1 cellular context compared by ENCODE assay signal in genomic region chr17:59829217-59830006, GRCh38.
TF ChIP-seq lines count a peak whose summit lies in the region.

No MANE protein-coding gene starts in this region.

TF ChIP-seq in HepG2, 621 proteins besides CTCF, POLR2A, EP300 and RAD21 (continued from another document and continues in another):
- TF ChIP-seq, protein P1, sequence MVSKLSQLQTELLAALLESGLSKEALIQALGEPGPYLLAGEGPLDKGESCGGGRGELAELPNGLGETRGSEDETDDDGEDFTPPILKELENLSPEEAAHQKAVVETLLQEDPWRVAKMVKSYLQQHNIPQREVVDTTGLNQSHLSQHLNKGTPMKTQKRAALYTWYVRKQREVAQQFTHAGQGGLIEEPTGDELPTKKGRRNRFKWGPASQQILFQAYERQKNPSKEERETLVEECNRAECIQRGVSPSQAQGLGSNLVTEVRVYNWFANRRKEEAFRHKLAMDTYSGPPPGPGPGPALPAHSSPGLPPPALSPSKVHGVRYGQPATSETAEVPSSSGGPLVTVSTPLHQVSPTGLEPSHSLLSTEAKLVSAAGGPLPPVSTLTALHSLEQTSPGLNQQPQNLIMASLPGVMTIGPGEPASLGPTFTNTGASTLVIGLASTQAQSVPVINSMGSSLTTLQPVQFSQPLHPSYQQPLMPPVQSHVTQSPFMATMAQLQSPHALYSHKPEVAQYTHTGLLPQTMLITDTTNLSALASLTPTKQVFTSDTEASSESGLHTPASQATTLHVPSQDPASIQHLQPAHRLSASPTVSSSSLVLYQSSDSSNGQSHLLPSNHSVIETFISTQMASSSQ (IDR thresholded peaks at IDR 0.05; ENCODE audit: low read depth): no peak
- TF ChIP-seq, protein P1 (CRISPR knock-in tag; IDR thresholded peaks at IDR 0.05; ENCODE audit: borderline replicate concordance): no peak
- TF ChIP-seq ZNF776 (CRISPR knock-in tag; IDR thresholded peaks at IDR 0.05) (no peak), E2F2 (CRISPR knock-in tag; IDR thresholded peaks at IDR 0.05; ENCODE audit: borderline replicate concordance) (no peak), MIXL1 (CRISPR knock-in tag; IDR thresholded peaks at IDR 0.05) (peak; percentile 78), IKZF4 (CRISPR knock-in tag; IDR thresholded peaks at IDR 0.05; ENCODE audit: borderline replicate concordance, low read depth, not compliant biosample characterization) (no peak), ZSCAN25 (CRISPR knock-in tag; IDR thresholded peaks at IDR 0.05) (no peak), PLSCR1 (CRISPR knock-in tag; IDR thresholded peaks at IDR 0.05; ENCODE audit: borderline replicate concordance) (no peak), SIX4 (CRISPR knock-in tag; IDR thresholded peaks at IDR 0.05) (no peak), RFX1 (IDR thresholded peaks at IDR 0.05) (peak; percentile 47; the same call in 1 of the 2 replicates), CREB3 (CRISPR knock-in tag; IDR thresholded peaks at IDR 0.05) (no peak), JARID2 (CRISPR knock-in tag; IDR thresholded peaks at IDR 0.05; ENCODE audit: insufficient replicate concordance) (no peak), GABPB1 (CRISPR knock-in tag; IDR thresholded peaks at IDR 0.05) (no peak), TERF1 (CRISPR knock-in tag; IDR thresholded peaks at IDR 0.05) (no peak), NONO (IDR thresholded peaks at IDR 0.05) (no peak), NONO (CRISPR knock-in tag; conservative IDR thresholded peaks at IDR 0.05) (no peak), SOX13 (IDR thresholded peaks at IDR 0.05) (no peak), SOX13 (CRISPR knock-in tag; conservative IDR thresholded peaks at IDR 0.05 in 1 of 2, IDR thresholded peaks at IDR 0.05 in 1 of 2) (peak in 1 of 2 experiments; percentile 13; a peak in 1 of 4 replicates), MAF1 (CRISPR knock-in tag; IDR thresholded peaks at IDR 0.05; ENCODE audit: borderline replicate concordance) (no peak), AGO1 (IDR thresholded peaks at IDR 0.05; ENCODE audit: low read depth, low read length, poor library complexity, severe bottlenecking) (no peak), AGO2 (optimal IDR thresholded peaks at IDR 0.05; ENCODE audit: low read depth, low read length) (no peak), CEBPG (CRISPR knock-in tag; IDR thresholded peaks at IDR 0.05) (peak; percentile 26; the same call in 1 of the 2 replicates), ZNF777 (CRISPR knock-in tag; IDR thresholded peaks at IDR 0.05) (no peak), ZKSCAN1 (IDR thresholded peaks at IDR 0.05; ENCODE audit: low read length) (no peak), CCAR2 (optimal IDR thresholded peaks at IDR 0.05; ENCODE audit: low read depth, low read length) (no peak), RORA (CRISPR knock-in tag; IDR thresholded peaks at IDR 0.05) (no peak)
- TF ChIP-seq, protein P2, sequence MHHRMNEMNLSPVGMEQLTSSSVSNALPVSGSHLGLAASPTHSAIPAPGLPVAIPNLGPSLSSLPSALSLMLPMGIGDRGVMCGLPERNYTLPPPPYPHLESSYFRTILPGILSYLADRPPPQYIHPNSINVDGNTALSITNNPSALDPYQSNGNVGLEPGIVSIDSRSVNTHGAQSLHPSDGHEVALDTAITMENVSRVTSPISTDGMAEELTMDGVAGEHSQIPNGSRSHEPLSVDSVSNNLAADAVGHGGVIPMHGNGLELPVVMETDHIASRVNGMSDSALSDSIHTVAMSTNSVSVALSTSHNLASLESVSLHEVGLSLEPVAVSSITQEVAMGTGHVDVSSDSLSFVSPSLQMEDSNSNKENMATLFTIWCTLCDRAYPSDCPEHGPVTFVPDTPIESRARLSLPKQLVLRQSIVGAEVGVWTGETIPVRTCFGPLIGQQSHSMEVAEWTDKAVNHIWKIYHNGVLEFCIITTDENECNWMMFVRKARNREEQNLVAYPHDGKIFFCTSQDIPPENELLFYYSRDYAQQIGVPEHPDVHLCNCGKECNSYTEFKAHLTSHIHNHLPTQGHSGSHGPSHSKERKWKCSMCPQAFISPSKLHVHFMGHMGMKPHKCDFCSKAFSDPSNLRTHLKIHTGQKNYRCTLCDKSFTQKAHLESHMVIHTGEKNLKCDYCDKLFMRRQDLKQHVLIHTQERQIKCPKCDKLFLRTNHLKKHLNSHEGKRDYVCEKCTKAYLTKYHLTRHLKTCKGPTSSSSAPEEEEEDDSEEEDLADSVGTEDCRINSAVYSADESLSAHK (CRISPR knock-in tag; IDR thresholded peaks at IDR 0.05; ENCODE audit: borderline replicate concordance): no peak
- TF ChIP-seq, protein P3, sequence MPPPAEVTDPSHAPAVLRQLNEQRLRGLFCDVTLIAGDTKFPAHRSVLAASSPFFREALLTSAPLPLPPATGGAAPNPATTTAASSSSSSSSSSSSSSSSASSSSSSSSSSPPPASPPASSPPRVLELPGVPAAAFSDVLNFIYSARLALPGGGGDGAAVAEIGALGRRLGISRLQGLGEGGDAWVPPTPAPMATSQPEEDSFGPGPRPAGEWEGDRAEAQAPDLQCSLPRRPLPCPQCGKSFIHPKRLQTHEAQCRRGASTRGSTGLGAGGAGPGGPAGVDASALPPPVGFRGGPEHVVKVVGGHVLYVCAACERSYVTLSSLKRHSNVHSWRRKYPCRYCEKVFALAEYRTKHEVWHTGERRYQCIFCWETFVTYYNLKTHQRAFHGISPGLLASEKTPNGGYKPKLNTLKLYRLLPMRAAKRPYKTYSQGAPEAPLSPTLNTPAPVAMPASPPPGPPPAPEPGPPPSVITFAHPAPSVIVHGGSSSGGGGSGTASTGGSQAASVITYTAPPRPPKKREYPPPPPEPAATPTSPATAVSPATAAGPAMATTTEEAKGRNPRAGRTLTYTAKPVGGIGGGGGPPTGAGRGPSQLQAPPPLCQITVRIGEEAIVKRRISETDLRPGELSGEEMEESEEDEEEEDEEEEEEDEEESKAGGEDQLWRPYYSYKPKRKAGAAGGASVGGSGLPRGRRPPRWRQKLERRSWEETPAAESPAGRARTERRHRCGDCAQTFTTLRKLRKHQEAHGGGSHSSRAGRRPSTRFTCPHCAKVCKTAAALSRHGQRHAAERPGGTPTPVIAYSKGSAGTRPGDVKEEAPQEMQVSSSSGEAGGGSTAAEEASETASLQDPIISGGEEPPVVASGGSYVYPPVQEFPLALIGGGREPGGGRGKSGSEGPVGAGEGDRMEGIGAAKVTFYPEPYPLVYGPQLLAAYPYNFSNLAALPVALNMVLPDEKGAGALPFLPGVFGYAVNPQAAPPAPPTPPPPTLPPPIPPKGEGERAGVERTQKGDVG (CRISPR knock-in tag; IDR thresholded peaks at IDR 0.05; ENCODE audit: borderline replicate concordance): no peak
- TF ChIP-seq, protein P4, sequence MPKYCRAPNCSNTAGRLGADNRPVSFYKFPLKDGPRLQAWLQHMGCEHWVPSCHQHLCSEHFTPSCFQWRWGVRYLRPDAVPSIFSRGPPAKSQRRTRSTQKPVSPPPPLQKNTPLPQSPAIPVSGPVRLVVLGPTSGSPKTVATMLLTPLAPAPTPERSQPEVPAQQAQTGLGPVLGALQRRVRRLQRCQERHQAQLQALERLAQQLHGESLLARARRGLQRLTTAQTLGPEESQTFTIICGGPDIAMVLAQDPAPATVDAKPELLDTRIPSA (CRISPR knock-in tag; IDR thresholded peaks at IDR 0.05; ENCODE audit: borderline replicate concordance): no peak
- TF ChIP-seq, protein P5, sequence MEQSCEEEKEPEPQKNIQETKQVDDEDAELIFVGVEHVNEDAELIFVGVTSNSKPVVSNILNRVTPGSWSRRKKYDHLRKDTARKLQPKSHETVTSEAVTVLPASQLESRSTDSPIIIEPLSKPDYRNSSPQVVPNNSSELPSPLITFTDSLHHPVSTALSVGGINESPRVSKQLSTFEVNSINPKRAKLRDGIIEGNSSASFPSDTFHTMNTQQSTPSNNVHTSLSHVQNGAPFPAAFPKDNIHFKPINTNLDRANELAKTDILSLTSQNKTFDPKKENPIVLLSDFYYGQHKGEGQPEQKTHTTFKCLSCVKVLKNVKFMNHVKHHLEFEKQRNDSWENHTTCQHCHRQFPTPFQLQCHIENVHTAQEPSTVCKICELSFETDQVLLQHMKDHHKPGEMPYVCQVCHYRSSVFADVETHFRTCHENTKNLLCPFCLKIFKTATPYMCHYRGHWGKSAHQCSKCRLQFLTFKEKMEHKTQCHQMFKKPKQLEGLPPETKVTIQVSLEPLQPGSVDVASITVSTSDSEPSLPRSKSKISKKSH (CRISPR knock-in tag; IDR thresholded peaks at IDR 0.05; ENCODE audit: borderline replicate concordance): no peak
- TF ChIP-seq, protein P6, sequence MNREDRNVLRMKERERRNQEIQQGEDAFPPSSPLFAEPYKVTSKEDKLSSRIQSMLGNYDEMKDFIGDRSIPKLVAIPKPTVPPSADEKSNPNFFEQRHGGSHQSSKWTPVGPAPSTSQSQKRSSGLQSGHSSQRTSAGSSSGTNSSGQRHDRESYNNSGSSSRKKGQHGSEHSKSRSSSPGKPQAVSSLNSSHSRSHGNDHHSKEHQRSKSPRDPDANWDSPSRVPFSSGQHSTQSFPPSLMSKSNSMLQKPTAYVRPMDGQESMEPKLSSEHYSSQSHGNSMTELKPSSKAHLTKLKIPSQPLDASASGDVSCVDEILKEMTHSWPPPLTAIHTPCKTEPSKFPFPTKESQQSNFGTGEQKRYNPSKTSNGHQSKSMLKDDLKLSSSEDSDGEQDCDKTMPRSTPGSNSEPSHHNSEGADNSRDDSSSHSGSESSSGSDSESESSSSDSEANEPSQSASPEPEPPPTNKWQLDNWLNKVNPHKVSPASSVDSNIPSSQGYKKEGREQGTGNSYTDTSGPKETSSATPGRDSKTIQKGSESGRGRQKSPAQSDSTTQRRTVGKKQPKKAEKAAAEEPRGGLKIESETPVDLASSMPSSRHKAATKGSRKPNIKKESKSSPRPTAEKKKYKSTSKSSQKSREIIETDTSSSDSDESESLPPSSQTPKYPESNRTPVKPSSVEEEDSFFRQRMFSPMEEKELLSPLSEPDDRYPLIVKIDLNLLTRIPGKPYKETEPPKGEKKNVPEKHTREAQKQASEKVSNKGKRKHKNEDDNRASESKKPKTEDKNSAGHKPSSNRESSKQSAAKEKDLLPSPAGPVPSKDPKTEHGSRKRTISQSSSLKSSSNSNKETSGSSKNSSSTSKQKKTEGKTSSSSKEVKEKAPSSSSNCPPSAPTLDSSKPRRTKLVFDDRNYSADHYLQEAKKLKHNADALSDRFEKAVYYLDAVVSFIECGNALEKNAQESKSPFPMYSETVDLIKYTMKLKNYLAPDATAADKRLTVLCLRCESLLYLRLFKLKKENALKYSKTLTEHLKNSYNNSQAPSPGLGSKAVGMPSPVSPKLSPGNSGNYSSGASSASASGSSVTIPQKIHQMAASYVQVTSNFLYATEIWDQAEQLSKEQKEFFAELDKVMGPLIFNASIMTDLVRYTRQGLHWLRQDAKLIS (CRISPR knock-in tag; IDR thresholded peaks at IDR 0.05): no peak
- TF ChIP-seq, protein P7, sequence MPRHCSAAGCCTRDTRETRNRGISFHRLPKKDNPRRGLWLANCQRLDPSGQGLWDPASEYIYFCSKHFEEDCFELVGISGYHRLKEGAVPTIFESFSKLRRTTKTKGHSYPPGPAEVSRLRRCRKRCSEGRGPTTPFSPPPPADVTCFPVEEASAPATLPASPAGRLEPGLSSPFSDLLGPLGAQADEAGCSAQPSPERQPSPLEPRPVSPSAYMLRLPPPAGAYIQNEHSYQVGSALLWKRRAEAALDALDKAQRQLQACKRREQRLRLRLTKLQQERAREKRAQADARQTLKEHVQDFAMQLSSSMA (CRISPR knock-in tag; IDR thresholded peaks at IDR 0.05): no peak
